ENCODE assay signal across 18 cellular contexts in genomic region chr20:64266988-64267387, GRCh38. TPM values are rescaled to one million over a fixed set of nuclear protein-coding genes. Genes with fewer than 3 reads are reported as not detected.
DNase-seq lines count a peak whose midpoint lies in the region; ATAC-seq and TF ChIP-seq lines count a peak whose summit lies in the region.
"Had no signal": no experiment of that assay in that cellular context is flagged by ENCODE, and none has a peak within 500 bp of the region (broad histone marks: within the 10 kb centered on the region; RNA-seq: fewer than 3 reads in every experiment).

No MANE protein-coding gene starts in this region.

- ATAC-seq in Right ventricle myocardium inferior (peak; percentile 24), Right ventricle myocardium superior (ENCODE audit: poor library complexity) (no peak), gastrocnemius medialis (no peak), HG03378 (IDR thresholded peaks at IDR 0.05; ENCODE audit: unreplicated experiment) (no peak)
- ATAC-seq: A549, GM12878 had no signal

- H3K9me3 ChIP-seq in left ventricle myocardium inferior (replicated peaks) (no peaks in the 10 kb centered on the region), gastrocnemius medialis (no peaks in the 10 kb centered on the region), Peyer's patch (no peaks in the 10 kb centered on the region)
- H3K9me3 ChIP-seq: A549 had no signal

- H3K4me3 ChIP-seq in left ventricle myocardium inferior: peak overlapping the region; percentile 1
- H3K4me3 ChIP-seq in gastrocnemius medialis: no peak overlapping the region
- H3K4me3 ChIP-seq in Peyer's patch: no peak overlapping the region
- H3K4me3 ChIP-seq: A549, GM12878 had no signal

- TF ChIP-seq CTCF in left ventricle myocardium inferior (IDR thresholded peaks at IDR 0.05; ENCODE audit: borderline replicate concordance): no peak
- no peak for TF ChIP-seq CTCF in gastrocnemius medialis (IDR thresholded peaks at IDR 0.05 in 4 of 5, conservative IDR thresholded peaks at IDR 0.05 in 1 of 5)
- no peak for TF ChIP-seq CTCF in Peyer's patch (IDR thresholded peaks at IDR 0.05)

- intact Hi-C loops in Right ventricle myocardium inferior (cut with DNase I): no loop called here
- intact Hi-C loops in Right ventricle myocardium superior (cut with DNase I): no loop called here
- intact Hi-C loops in left ventricle myocardium inferior (cut with micrococcal nuclease): no loop called here
- intact Hi-C loops in gastrocnemius medialis (cut with DNase I; ENCODE audit: low total_unique reads): no loop called here

- H3K27me3 ChIP-seq in left ventricle myocardium inferior (ENCODE audit: low read depth): no peaks in the 10 kb centered on the region
- H3K27me3 ChIP-seq in gastrocnemius medialis: no peaks in the 10 kb centered on the region
- H3K27me3 ChIP-seq in Peyer's patch: no peaks in the 10 kb centered on the region

- H3K36me3 ChIP-seq in left ventricle myocardium inferior: peaks cover 23% of the 10 kb centered on the region
- H3K36me3 ChIP-seq in gastrocnemius medialis: peaks cover 0 to 4% of the 10 kb centered on the region in 2 donors
- peaks cover 0 to 16% (median 0%) of the 10 kb centered on the region in 3 donors for H3K36me3 ChIP-seq in Peyer's patch

- TF ChIP-seq POLR2A in gastrocnemius medialis (IDR thresholded peaks at IDR 0.05) (no peak), Peyer's patch (IDR thresholded peaks at IDR 0.05) (no peak)

- H3K27ac ChIP-seq in left ventricle myocardium inferior (replicated peaks) (peak overlapping the region; percentile 72), gastrocnemius medialis (peak overlapping the region in 3 of 4 donors; percentile 16 to 31 (median 22)), Peyer's patch (no peak overlapping the region)
- H3K27ac ChIP-seq: 22Rv1, A549, C4-2B had no signal

- in situ Hi-C loops in gastrocnemius medialis (cut with MboI; ENCODE audit: low sequenced_read_pairs in 4 of 4): no loop called here

- DNase-seq in Right ventricle myocardium inferior (ENCODE audit: missing footprints) (no peak), Right ventricle myocardium superior (no peak), left ventricle myocardium inferior (no peak), myocyte (ENCODE audit: low read depth) (peak; percentile 78), gastrocnemius medialis (no peak), Peyer's patch (no peak), hypothalamus (lab: John Stamatoyannopoulos, UW) (no peak)
- DNase-seq: AML-193; CD4-positive, alpha-beta memory T cell; DMS153; DMS79; GOT3; H9 had no signal

- H3K4me1 ChIP-seq in left ventricle myocardium inferior: peaks cover 84% of the 10 kb centered on the region
- H3K4me1 ChIP-seq in gastrocnemius medialis: peaks cover 61 to 62% of the 10 kb centered on the region in 2 donors
- no peaks in the 10 kb centered on the region for H3K4me1 ChIP-seq in Peyer's patch
- H3K4me1 ChIP-seq: A549 had no signal

RNA-seq across cellular contexts. Expression of gene PCMTD2, which starts 11.4 kb away (rescaled TPM):
- 71.0 TPM for total RNA-seq in Right ventricle myocardium inferior
- total RNA-seq in Right ventricle myocardium superior: 81.9 TPM
- 62.9 TPM for total RNA-seq in left ventricle myocardium inferior
- total RNA-seq in myocyte: 62.3 and 94.6 TPM in 2 replicates
- polyA plus RNA-seq in myocyte (2012): 25.8 TPM
- 10 to 100 TPM; 51.3 to 96.9 (median 75.4) TPM for total RNA-seq in gastrocnemius medialis
- total RNA-seq in Peyer's patch: 10 to 100 TPM; 34.5 to 90.8 (median 46.9) TPM

Comparison
In these comparisons a context has a peak if more than half of its experiments do, and no peak if none do; other contexts are left out.
1. H3K27ac ChIP-seq: peak in left ventricle myocardium inferior (single experiment) and gastrocnemius medialis (3 of 4); none in Peyer's patch (0 of 4).